Comparison of ENCODE assay signal across 20 cellular contexts in the genomic region with DNA sequence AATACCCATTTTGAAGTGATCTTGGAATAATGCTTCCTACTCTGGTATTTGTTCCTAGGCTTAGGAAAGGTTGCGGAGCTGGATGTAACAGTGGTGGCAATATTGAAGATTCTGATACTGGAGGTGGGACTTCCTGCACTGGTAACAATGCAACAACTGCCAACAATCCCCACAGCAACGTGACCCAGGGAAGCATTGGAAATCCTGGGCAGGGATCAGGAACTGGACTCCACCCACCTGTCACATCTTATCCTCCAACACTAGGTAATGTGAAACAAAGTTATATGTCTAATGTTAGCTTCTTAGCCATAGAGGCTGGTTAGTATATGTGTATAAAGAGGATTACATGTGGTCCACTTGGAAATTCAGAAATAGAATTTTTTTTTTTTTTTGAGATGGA.
"Had no signal": no experiment of that assay in that cellular context is flagged by ENCODE, and none has a peak within 500 bp of the region (broad histone marks: within the 10 kb centered on the region; RNA-seq: fewer than 3 reads in every experiment).

No MANE protein-coding gene starts in this region.

- H3K27ac Mint-ChIP-seq: natural killer cell treated with Interleukin-12 subunit alpha and Interleukin-12 subunit beta and Interleukin-15 and Interleukin-18, amount 100 ng/mL, for 72 hours; neural progenitor cell had no signal

- DNase-seq: cerebellar nuclear complex; effector CD8-positive, alpha-beta T cell; heart right ventricle; hypothalamus; islet precursor cell; nucleus accumbens; ovary; sigmoid colon; stimulated activated CD4-positive, alpha-beta T cell treated with anti-CD3 and anti-CD28 coated beads, Interleukin-2, amount 100 ng/mL, for 24 hours; stimulated activated CD4-positive, alpha-beta T cell treated with anti-CD3 and anti-CD28 coated beads, Interleukin-4, amount 100 ng/mL, for 4 hours; stimulated activated naive CD4-positive, alpha-beta T cell; stomach; substantia nigra; transverse colon had no signal

- H3K36me3 ChIP-seq: ovary had no signal

- H3K9me3 Mint-ChIP-seq: natural killer cell treated with Interleukin-12 subunit alpha and Interleukin-12 subunit beta and Interleukin-15 and Interleukin-18, amount 100 ng/mL, for 72 hours; neural progenitor cell had no signal

- ATAC-seq: esophagus mucosa; natural killer cell treated with Interleukin-12 subunit alpha and Interleukin-12 subunit beta and Interleukin-15 and Interleukin-18, amount 100 ng/mL, for 72 hours had no signal

- H3K9me3 ChIP-seq: heart right ventricle, ovary, right atrium auricular region, sigmoid colon, stomach, thoracic aorta, transverse colon had no signal

- H3K4me3 ChIP-seq: heart right ventricle, neural progenitor cell, ovary, right atrium auricular region, sigmoid colon, skin epidermis, stomach, thoracic aorta, transverse colon had no signal

- H3K27me3 Mint-ChIP-seq: natural killer cell treated with Interleukin-12 subunit alpha and Interleukin-12 subunit beta and Interleukin-15 and Interleukin-18, amount 100 ng/mL, for 72 hours had no signal

- H3K4me3 Mint-ChIP-seq: natural killer cell treated with Interleukin-12 subunit alpha and Interleukin-12 subunit beta and Interleukin-15 and Interleukin-18, amount 100 ng/mL, for 72 hours; neural progenitor cell had no signal

- H3K27me3 ChIP-seq: heart right ventricle, neural progenitor cell, ovary, right atrium auricular region, sigmoid colon, stomach, transverse colon had no signal

- H3K4me1 ChIP-seq: heart right ventricle, neural progenitor cell, right atrium auricular region, sigmoid colon, stomach had no signal

- H3K4me1 Mint-ChIP-seq: neural progenitor cell had no signal

- H3K27ac ChIP-seq: heart right ventricle, neural progenitor cell, ovary, right atrium auricular region, sigmoid colon, skin epidermis, stomach, thoracic aorta, transverse colon had no signal
